ENCODE assay signal across 8 cellular contexts in genomic region chr9:125748511-125749099, GRCh38. TPM values are rescaled to one million over a fixed set of nuclear protein-coding genes. Genes with fewer than 3 reads are reported as not detected.
DNase-seq lines count a peak whose midpoint lies in the region; ATAC-seq, FAIRE-seq and TF ChIP-seq lines count a peak whose summit lies in the region.

No MANE protein-coding gene starts in this region.

- no peaks in the 10 kb centered on the region for H3K9me3 ChIP-seq in HEK293 (ENCODE audit: control insufficient read depth, insufficient read depth, low read depth, low read length)
- no peaks in the 10 kb centered on the region for H3K9me3 ChIP-seq in keratinocyte (ENCODE audit: control insufficient read depth, low read depth, low read length)
- no peaks in the 10 kb centered on the region for H3K9me3 ChIP-seq in stomach smooth muscle (ENCODE audit: control insufficient read depth in 2 of 2, low read length in 2 of 2)

- peak overlapping the region; percentile 78 for H2AFZ ChIP-seq in keratinocyte (ENCODE audit: control insufficient read depth, low read length)

- no peak for ATAC-seq in HG03442 (IDR thresholded peaks at IDR 0.05; ENCODE audit: unreplicated experiment)

- peak overlapping the region; percentile 90 for H3K9ac ChIP-seq in keratinocyte (ENCODE audit: control insufficient read depth, extremely low read depth, insufficient read depth, low read length)
- H3K9ac ChIP-seq in stomach smooth muscle (ENCODE audit: low read length in 2 of 2), result peak overlapping the region; percentile 84 to 87

- dilution Hi-C loops in keratinocyte (cut with MboI; ENCODE audit: extremely low pct_ligation_motif_present, low sequenced_read_pairs), result no loop called here

- H4K20me1 ChIP-seq in keratinocyte (ENCODE audit: control insufficient read depth, extremely low read depth, insufficient read depth, low read length), result no peaks in the 10 kb centered on the region

- TF ChIP-seq CTCF in AG10803 (conservative IDR thresholded peaks at IDR 0.05; ENCODE audit: low read length), result no peak
- TF ChIP-seq CTCF in HEK293 (tag by site-specific recombination; IDR thresholded peaks at IDR 0.05), result no peak
- no peak for TF ChIP-seq CTCF in astrocyte of the spinal cord (IDR thresholded peaks at IDR 0.05; ENCODE audit: low read depth, low read length)
- no peak for TF ChIP-seq CTCF in keratinocyte (optimal IDR thresholded peaks at IDR 0.05 in 1 of 3, IDR thresholded peaks at IDR 0.05 in 1 of 3, conservative IDR thresholded peaks at IDR 0.05 in 1 of 3; ENCODE audit: extremely low read depth in 1 of 3, insufficient read depth in 2 of 3, low read length in 3 of 3)

- FAIRE-seq in keratinocyte (lab: Jason Lieb, UNC) (no peak), frontal cortex (lab: Jason Lieb, UNC) (no peak)

- in situ Hi-C loops in astrocyte of the spinal cord (cut with HindIII; ENCODE audit: low sequenced_read_pairs), result no loop called here

- peak overlapping the region; percentile 85 for H3K4me3 ChIP-seq in AG10803 (ENCODE audit: low read length)
- peak overlapping the region; percentile 69 for H3K4me3 ChIP-seq in HEK293 (ENCODE audit: low read depth, low read length)
- peak overlapping the region; percentile 76 for H3K4me3 ChIP-seq in astrocyte of the spinal cord (ENCODE audit: low read depth, low read length)
- peak overlapping the region; percentile 76 to 96 (median 95) for H3K4me3 ChIP-seq in keratinocyte (ENCODE audit: control insufficient read depth in 2 of 3, extremely low read depth in 1 of 3, insufficient read depth in 2 of 3, low read depth in 1 of 3, low read length in 3 of 3)
- H3K4me3 ChIP-seq in stomach smooth muscle (ENCODE audit: low read length in 2 of 2), result peak overlapping the region; percentile 84 to 96

- H3K27ac ChIP-seq in HEK293 (ENCODE audit: extremely low read depth, low read depth, low read length), result peak overlapping the region; percentile 95
- peak overlapping the region; percentile 86 for H3K27ac ChIP-seq in keratinocyte (ENCODE audit: control insufficient read depth, insufficient read depth, low read length)
- peak overlapping the region; percentile 87 for H3K27ac ChIP-seq in stomach smooth muscle (ENCODE audit: low read length)

- no peaks in the 10 kb centered on the region for H3K9me1 ChIP-seq in keratinocyte (ENCODE audit: control insufficient read depth, extremely low read depth, insufficient read depth, low read length)

- H3K4me1 ChIP-seq in HEK293 (ENCODE audit: control insufficient read depth, insufficient read depth, low read length) (peaks cover 32% of the 10 kb centered on the region), keratinocyte (ENCODE audit: control insufficient read depth, extremely low read depth, insufficient read depth, low read length) (peaks cover 40% of the 10 kb centered on the region), stomach smooth muscle (ENCODE audit: control insufficient read depth, insufficient read depth, low read length) (peaks cover 19% of the 10 kb centered on the region)

- H3K4me2 ChIP-seq in keratinocyte (ENCODE audit: control insufficient read depth, extremely low read depth, insufficient read depth, low read depth, low read length), result peak overlapping the region; percentile 100

- POLR2A ChIA-PET in HEK293 (lab: Yijun Ruan, JAX), result interaction anchor here (0.6 to 2.0 kb wide), 4 partner anchors 42 to 709 kb away, joined by 3 to 12 read pairs (median 4); partner anchors contain the start of gene MAPKAP1

- no peaks in the 10 kb centered on the region for H3K27me3 ChIP-seq in keratinocyte (ENCODE audit: control insufficient read depth, extremely low read depth, insufficient read depth, low read length)
- H3K27me3 ChIP-seq in stomach smooth muscle (ENCODE audit: control insufficient read depth in 1 of 2, insufficient read depth in 2 of 2, low read length in 2 of 2), result no peaks in the 10 kb centered on the region

- DNase-seq in AG10803 (ENCODE audit: low read depth), result no peak
- DNase-seq in astrocyte of the spinal cord (ENCODE audit: low read depth, low spot score), result peak; percentile 21
- no peak for DNase-seq in keratinocyte (ENCODE audit: low read depth, low spot score)
- no peak for DNase-seq in frontal cortex (ENCODE audit: low spot score in 2 of 2)
- no peak for DNase-seq in cerebellar nuclear complex (lab: John Stamatoyannopoulos, UW)

- CTCF ChIA-PET in HEK293 (lab: Yijun Ruan, JAX), result interaction anchor here (0.6 to 1.0 kb wide), 3 partner anchors 10 to 395 kb away, joined by 3 read pairs; partner anchors contain the start of gene MAPKAP1

- H3K79me2 ChIP-seq in keratinocyte (ENCODE audit: control insufficient read depth, insufficient read depth, low read length), result peaks cover 50% of the 10 kb centered on the region

- H3K36me3 ChIP-seq in HEK293 (ENCODE audit: control insufficient read depth in 2 of 2, insufficient read depth in 1 of 2, low read length in 2 of 2), result peaks cover 0 to 4% of the 10 kb centered on the region in 2 experiments; a peak in 1 of 3 replicates
- peaks cover 0 to 3% of the 10 kb centered on the region in 2 experiments for H3K36me3 ChIP-seq in keratinocyte (ENCODE audit: control insufficient read depth in 2 of 2, extremely low read depth in 1 of 2, insufficient read depth in 2 of 2, low read length in 2 of 2)
- no peaks in the 10 kb centered on the region for H3K36me3 ChIP-seq in stomach smooth muscle (ENCODE audit: control insufficient read depth in 2 of 2, insufficient read depth in 2 of 2, low read length in 2 of 2)

TF ChIP-seq in HEK293, 187 proteins besides CTCF, POLR2A, EP300 and RAD21 (continues in another document):
- TF ChIP-seq ZNF335 (tag by site-specific recombination; conservative IDR thresholded peaks at IDR 0.05), result peak; percentile 35
- no peak for TF ChIP-seq ZBTB10 (tag by site-specific recombination; IDR thresholded peaks at IDR 0.05)
- 0 out of 2 replicates have a peak, but pooled peaks have one; percentile 16 for TF ChIP-seq ZNF366 (tag by site-specific recombination; conservative IDR thresholded peaks at IDR 0.05)
- no peak for TF ChIP-seq ZNF843 (tag by site-specific recombination; IDR thresholded peaks at IDR 0.05)
- TF ChIP-seq ZSCAN23 (tag by site-specific recombination; IDR thresholded peaks at IDR 0.05), result no peak
- TF ChIP-seq ZBTB17 (tag by site-specific recombination; IDR thresholded peaks at IDR 0.05), result peak; percentile 57
- TF ChIP-seq PATZ1 (tag by site-specific recombination; IDR thresholded peaks at IDR 0.05), result 0 out of 2 replicates have a peak, but pooled peaks have one; percentile 15
- peak; percentile 68 for TF ChIP-seq ZNF394 (tag by site-specific recombination; IDR thresholded peaks at IDR 0.05; ENCODE audit: borderline replicate concordance)
- no peak for TF ChIP-seq ZNF223 (tag by site-specific recombination; IDR thresholded peaks at IDR 0.05)
- TF ChIP-seq ZEB2 (tag by site-specific recombination; IDR thresholded peaks at IDR 0.05), result no peak

RNA-seq across cellular contexts. Expression of gene PBX3, which starts 1.4 kb away (rescaled TPM):
- polyA plus RNA-seq in keratinocyte, result 20.9 to 26.3 TPM (median 23.5 TPM) in 3 replicates
- polyA plus RNA-seq in keratinocyte (2011; ENCODE audit: low read depth), result 7.4 TPM
- 14.7 and 22.8 TPM in 2 replicates for polyA plus RNA-seq in keratinocyte (2011; cell fraction: cytosol; rRNA removed)
- polyA plus RNA-seq in keratinocyte (2011; cell fraction: nucleus; rRNA removed), result 33.9 and 36.7 TPM in 2 replicates
- 12.2 and 14.5 TPM in 2 replicates for polyA plus RNA-seq in keratinocyte (2012; ENCODE audit: low replicate concordance)
- 9.8 to 36.5 TPM (median 15.6 TPM) in 3 replicates for polyA minus RNA-seq in keratinocyte
- 16.5 TPM for polyA minus RNA-seq in keratinocyte (2011; cell fraction: cytosol; rRNA and poly(A)+ RNA removed)
- 40.9 and 54.4 TPM in 2 replicates for polyA minus RNA-seq in keratinocyte (2011; cell fraction: nucleus; rRNA and poly(A)+ RNA removed)
- 37.5 TPM for total RNA-seq in frontal cortex

RNA-seq across cellular contexts. Expression of gene MAPKAP1, which starts 41.6 kb away (rescaled TPM):
- 105 to 145 TPM (median 129 TPM) in 3 replicates for polyA plus RNA-seq in keratinocyte
- polyA plus RNA-seq in keratinocyte (2011; ENCODE audit: low read depth), result 41.9 TPM
- 111 and 193 TPM in 2 replicates for polyA plus RNA-seq in keratinocyte (2011; cell fraction: cytosol; rRNA removed)
- polyA plus RNA-seq in keratinocyte (2011; cell fraction: nucleus; rRNA removed), result 76.6 and 79.3 TPM in 2 replicates
- polyA plus RNA-seq in keratinocyte (2012; ENCODE audit: low replicate concordance), result 59.1 and 87.3 TPM in 2 replicates
- 131 to 227 TPM (median 175 TPM) in 3 replicates for polyA minus RNA-seq in keratinocyte
- polyA minus RNA-seq in keratinocyte (2011; cell fraction: cytosol; rRNA and poly(A)+ RNA removed), result 58.1 TPM
- polyA minus RNA-seq in keratinocyte (2011; cell fraction: nucleus; rRNA and poly(A)+ RNA removed), result 60.0 and 115 TPM in 2 replicates
- total RNA-seq in frontal cortex, result 35.9 TPM
